In genomic region chr11:62804310-62805043, GRCh38 we compare ENCODE assay signal across 8 cellular contexts. TPM values are rescaled to one million over a fixed set of nuclear protein-coding genes. Genes with fewer than 3 reads are reported as not detected.
DNase-seq lines count a peak whose midpoint lies in the region; FAIRE-seq and TF ChIP-seq lines count a peak whose summit lies in the region.

No MANE protein-coding gene starts in this region.

- intact Hi-C loops in kidney (cut with DNase I) (no loop called here), stomach (cut with DNase I; ENCODE audit: low total_unique reads) (no loop called here)

- H3K36me3 ChIP-seq in HUES64 (ENCODE audit: insufficient read depth, low read length) = peaks cover 43% of the 10 kb centered on the region
- H3K36me3 ChIP-seq in kidney (ENCODE audit: control insufficient read depth in 1 of 2, insufficient read depth in 2 of 2, low read length in 2 of 2) = peaks cover 26 to 32% of the 10 kb centered on the region in 2 donors
- H3K36me3 ChIP-seq in stomach = peaks cover 38 to 52% (median 50%) of the 10 kb centered on the region in 4 donors

- H3K4me1 ChIP-seq in HUES64 (ENCODE audit: insufficient read depth, low read length) (peaks cover 13% of the 10 kb centered on the region), kidney (ENCODE audit: control insufficient read depth in 1 of 2, insufficient read depth in 1 of 2, low read depth in 1 of 2, low read length in 2 of 2) (peaks cover 8% of the 10 kb centered on the region in 2 donors), stomach (peaks cover 15 to 45% (median 32%) of the 10 kb centered on the region in 4 donors)

- H3K27me3 ChIP-seq in HUES64 (ENCODE audit: insufficient read depth, low read length) = no peaks in the 10 kb centered on the region
- H3K27me3 ChIP-seq in stomach = no peaks in the 10 kb centered on the region

- WGBS in HUES64 = 15% methylated on average over 11 of the region's 14 CpGs
- 1 to 4% (median 2%) methylated on average over 14 of the region's 14 CpGs for WGBS in stomach, 5 donors

- H3K4me3 ChIP-seq in HUES64 (ENCODE audit: low read length) (peak overlapping the region; percentile 90), kidney (ENCODE audit: low read length in 2 of 2) (peak overlapping the region; percentile 83 to 99), stomach (peak overlapping the region; percentile 65 to 97 (median 92))

- no peak for FAIRE-seq in kidney (lab: Jason Lieb, UNC)
- no peak for FAIRE-seq in frontal cortex (lab: Jason Lieb, UNC)

- H3K27ac ChIP-seq in HUES64 (ENCODE audit: low read depth, low read length) (no peak overlapping the region), angular gyrus (ENCODE audit: low read depth, low read length) (peak overlapping the region; percentile 74), kidney (ENCODE audit: low read depth in 2 of 2, low read length in 2 of 2) (peak overlapping the region; percentile 82 to 90), stomach (peak overlapping the region; percentile 90 to 97 (median 92))

- H3K9me3 ChIP-seq in HUES64 (ENCODE audit: insufficient read depth, low read depth, low read length) (no peaks in the 10 kb centered on the region), kidney (ENCODE audit: control insufficient read depth in 1 of 2, low read length in 2 of 2) (no peaks in the 10 kb centered on the region), stomach (no peaks in the 10 kb centered on the region)

- TF ChIP-seq EP300 in stomach (IDR thresholded peaks at IDR 0.05) = no peak

- peak; percentile 18 for DNase-seq in NOMO-1 treated with DMSO at 0.1 percent for 48 hours (lab: John Stamatoyannopoulos, UW; ENCODE audit: unreplicated experiment)
- no peak for DNase-seq in NOMO-1 treated with dmso at 0.1 percent for 144 hours (lab: John Stamatoyannopoulos, UW; ENCODE audit: unreplicated experiment)
- peak; percentile 1 for DNase-seq in kidney
- peak; percentile 26 for DNase-seq in stomach
- DNase-seq in frontal cortex (ENCODE audit: low spot score in 2 of 2) = no peak
- no peak for DNase-seq in 8988T

- no peak for TF ChIP-seq CTCF in kidney (IDR thresholded peaks at IDR 0.05; ENCODE audit: borderline replicate concordance, extremely low read depth, insufficient read depth)
- no peak for TF ChIP-seq CTCF in stomach (IDR thresholded peaks at IDR 0.05)

- H3K9ac ChIP-seq in HUES64 (ENCODE audit: low read depth, low read length) (peak overlapping the region; percentile 85), kidney (ENCODE audit: low read length in 2 of 2) (peak overlapping the region; percentile 68 to 99)

- no peak for TF ChIP-seq POLR2A in stomach (IDR thresholded peaks at IDR 0.05)

RNA-seq across cellular contexts. Expression of gene NXF1, which starts 0.8 kb away (rescaled TPM):
- polyA plus RNA-seq in HUES64 (2013, experiment 1 of 2) = 48.1 TPM
- polyA plus RNA-seq in HUES64 (2013, experiment 2 of 2) = 42.3 TPM
- total RNA-seq in kidney (83.8 TPM), stomach (10 to 100 TPM; 30.7 to 83.5 (median 56.5) TPM), frontal cortex (10.6 TPM)
- polyA plus RNA-seq in kidney (ENCODE audit: insufficient read depth, low read depth, low replicate concordance) (70.7 TPM), stomach (100 to 1,000 TPM in 1 of 3 donors, 10 to 100 TPM in 2; 23.5 to 138 (median 49.6) TPM)

RNA-seq across cellular contexts. Expression of gene TMEM223, which starts 12.7 kb away (rescaled TPM):
- 21.1 TPM for polyA plus RNA-seq in HUES64 (2013, experiment 1 of 2)
- polyA plus RNA-seq in HUES64 (2013, experiment 2 of 2) = 23.4 TPM
- 16.5 TPM for total RNA-seq in kidney
- 34.9 TPM for polyA plus RNA-seq in kidney (ENCODE audit: insufficient read depth, low read depth, low replicate concordance)
- 10 to 100 TPM in 2 of 5 donors, 1 to 10 TPM in 1, under 1 TPM in 1, not detected in 1; 0.89 to 14.9 (median 10.7) TPM for total RNA-seq in stomach
- polyA plus RNA-seq in stomach = 10 to 100 TPM; 10.2 to 28.2 (median 17.7) TPM
- 14.7 TPM for total RNA-seq in frontal cortex

RNA-seq across cellular contexts. Expression of gene TMEM179B, which starts 17.3 kb away (rescaled TPM):
- polyA plus RNA-seq in HUES64 (2013, experiment 1 of 2) = 27.7 TPM
- 22.1 TPM for polyA plus RNA-seq in HUES64 (2013, experiment 2 of 2)
- total RNA-seq in kidney = 57.1 TPM
- polyA plus RNA-seq in kidney (ENCODE audit: insufficient read depth, low read depth, low replicate concordance) = 105 TPM
- 100 to 1,000 TPM in 1 of 5 donors, 10 to 100 TPM in 3, not detected in 1; 26.1 to 135 (median 85.5) TPM for total RNA-seq in stomach
- 10 to 100 TPM; 28.3 to 68.6 (median 32.1) TPM for polyA plus RNA-seq in stomach
- total RNA-seq in frontal cortex = 17.1 TPM

RNA-seq across cellular contexts. Expression of gene STX5, which starts 27.4 kb away (rescaled TPM):
- polyA plus RNA-seq in HUES64 (2013, experiment 1 of 2) = 18.5 TPM
- 23.5 TPM for polyA plus RNA-seq in HUES64 (2013, experiment 2 of 2)
- total RNA-seq in kidney (39.6 TPM), stomach (10 to 100 TPM in 4 of 5 donors, 1 to 10 TPM in 1; 8.2 to 48.1 (median 24.2) TPM), frontal cortex (31.0 TPM)
- polyA plus RNA-seq in kidney (ENCODE audit: insufficient read depth, low read depth, low replicate concordance) (44.6 TPM), stomach (10 to 100 TPM; 21.7 to 44.6 (median 29.3) TPM)

RNA-seq across cellular contexts. Expression of gene TEX54, which starts 28.2 kb away (rescaled TPM):
- polyA plus RNA-seq in HUES64 (2013, experiment 1 of 2) = not detected
- polyA plus RNA-seq in HUES64 (2013, experiment 2 of 2) = not detected
- not detected for total RNA-seq in kidney
- polyA plus RNA-seq in kidney (ENCODE audit: insufficient read depth, low read depth, low replicate concordance) = not detected
- total RNA-seq in stomach = not detected
- polyA plus RNA-seq in stomach = not detected
- not detected for total RNA-seq in frontal cortex

Comparison
In these comparisons a context has a peak if more than half of its experiments do, and no peak if none do; other contexts are left out.
1. DNase-seq: peak in NOMO-1 treated with DMSO at 0.1 percent for 48 hours (single experiment), kidney (single experiment) and stomach (single experiment); none in NOMO-1 treated with dmso at 0.1 percent for 144 hours (single experiment), frontal cortex (0 of 2) and 8988T (single experiment).
2. Peak in every context shown above with its lines, with median percentiles within 50 percentile points of each other: H3K4me3 ChIP-seq.